Comparison of ENCODE assay signal across 8 cellular contexts in genomic region chr7:101251871-101252659, GRCh38. TPM values are rescaled to one million over a fixed set of nuclear protein-coding genes. Genes with fewer than 3 reads are reported as not detected.
DNase-seq lines count a peak whose midpoint lies in the region; ATAC-seq and TF ChIP-seq lines count a peak whose summit lies in the region.

No MANE protein-coding gene starts in this region.

- H3K9ac ChIP-seq in HUES48 (ENCODE audit: low read depth, low read length), result peak overlapping the region; percentile 62
- peak overlapping the region; percentile 89 for H3K9ac ChIP-seq in NT2/D1 (ENCODE audit: insufficient read length, low read depth)
- H3K9ac ChIP-seq in endocrine pancreas (ENCODE audit: control insufficient read depth, insufficient read depth, low read length), result peak overlapping the region; percentile 91
- H3K9ac ChIP-seq in mesenchymal stem cell (ENCODE audit: low read length), result peak overlapping the region; percentile 96

- H3K27me3 Mint-ChIP-seq in Calu3 (ENCODE audit: unreplicated experiment), result peaks cover 13% of the 10 kb centered on the region

- H3K4me2 ChIP-seq in mesenchymal stem cell (ENCODE audit: low read length, poor library complexity, severe bottlenecking), result peak overlapping the region; percentile 80

- no peak for TF ChIP-seq CTCF in Calu3 (IDR thresholded peaks at IDR 0.05; ENCODE audit: unreplicated experiment)

- H3K4me3 ChIP-seq in HUES48 (ENCODE audit: low read depth, low read length) (peak overlapping the region; percentile 99), NT2/D1 (ENCODE audit: insufficient read length, low read depth) (peak overlapping the region; percentile 94), endocrine pancreas (ENCODE audit: control insufficient read depth, insufficient read depth, low read length) (peak overlapping the region; percentile 48), mesenchymal stem cell (ENCODE audit: insufficient read depth in 1 of 2, low read depth in 1 of 2, low read length in 2 of 2) (peak overlapping the region; percentile 87 to 93)

- peak overlapping the region; percentile 96 for H4K8ac ChIP-seq in mesenchymal stem cell (ENCODE audit: low read length)

- no peak overlapping the region for H3K14ac ChIP-seq in mesenchymal stem cell (ENCODE audit: low read length in 2 of 2)

- ATAC-seq in GM21423 (IDR thresholded peaks at IDR 0.05; ENCODE audit: unreplicated experiment), result peak; percentile 99

- H3K36me3 ChIP-seq in HUES48 (ENCODE audit: control insufficient read depth, insufficient read depth, low read length) (0 out of 2 replicates have a peak, but pooled peaks cover 4% of the 10 kb centered on the region), NT2/D1 (ENCODE audit: insufficient read depth, insufficient read length, low read length) (peaks cover 21% of the 10 kb centered on the region), endocrine pancreas (ENCODE audit: control insufficient read depth, insufficient read depth, low read length) (no peaks in the 10 kb centered on the region), mesenchymal stem cell (ENCODE audit: control insufficient read depth in 1 of 2, insufficient read depth in 2 of 2, low read depth in 1 of 2, low read length in 2 of 2) (peaks cover 14 to 22% of the 10 kb centered on the region in 2 experiments)

- H2AK5ac ChIP-seq in mesenchymal stem cell (ENCODE audit: low read length, severe bottlenecking), result no peak overlapping the region

- H2BK5ac ChIP-seq in mesenchymal stem cell (ENCODE audit: low read depth, low read length, poor library complexity, severe bottlenecking), result no peak overlapping the region

- peak overlapping the region; percentile 75 for H4K91ac ChIP-seq in mesenchymal stem cell (ENCODE audit: low read length)

- H3K27ac ChIP-seq in HUES48 (ENCODE audit: low read depth, low read length) (peak overlapping the region; percentile 82), mesenchymal stem cell (ENCODE audit: low read length, poor library complexity, severe bottlenecking) (peak overlapping the region; percentile 77)

- H3K27me3 ChIP-seq in HUES48 (ENCODE audit: control insufficient read depth, insufficient read depth, low read length) (no peaks in the 10 kb centered on the region), NT2/D1 (ENCODE audit: insufficient read depth, insufficient read length) (no peaks in the 10 kb centered on the region), endocrine pancreas (ENCODE audit: control insufficient read depth, insufficient read depth, low read length) (no peaks in the 10 kb centered on the region), mesenchymal stem cell (ENCODE audit: control insufficient read depth in 1 of 2, insufficient read depth in 1 of 2, low read length in 2 of 2) (peaks cover 4 to 8% of the 10 kb centered on the region in 2 experiments)

- peaks cover 2% of the 10 kb centered on the region for H3K79me1 ChIP-seq in mesenchymal stem cell (replicated peaks; ENCODE audit: low read length, poor library complexity, severe bottlenecking)

- peak overlapping the region; percentile 77 to 91 for H3K4ac ChIP-seq in mesenchymal stem cell (ENCODE audit: low read depth in 1 of 2, low read length in 2 of 2)

- H3K18ac ChIP-seq in mesenchymal stem cell (ENCODE audit: low read depth in 1 of 2, low read length in 2 of 2), result peak overlapping the region in 1 of 2 experiments; percentile 83

- no peaks in the 10 kb centered on the region for H3K4me1 Mint-ChIP-seq in Calu3 (ENCODE audit: low read depth, unreplicated experiment)

- H3K36me3 Mint-ChIP-seq in Calu3 (ENCODE audit: insufficient read depth, unreplicated experiment), result peaks cover 23% of the 10 kb centered on the region

- WGBS in mesenchymal stem cell, result 2% methylated on average over 46 of the region's 55 CpGs

- H3K23ac ChIP-seq in mesenchymal stem cell (ENCODE audit: low read length in 2 of 2), result no peak overlapping the region

- peak; percentile 98 for DNase-seq in Calu3
- peak; percentile 99 for DNase-seq in NT2/D1 (ENCODE audit: low read depth, low spot score)
- peak; percentile 95 for DNase-seq in activated CD8-positive, alpha-beta memory T cell treated with anti-CD3 and anti-CD28 coated beads, Interleukin-2, amount 50 U/mL, for 24 hours (ENCODE audit: extremely low read depth)
- DNase-seq in mesenchymal stem cell, result peak; percentile 98
- DNase-seq in stimulated activated CD8-positive, alpha-beta memory T cell treated with anti-CD3 and anti-CD28 coated beads, Interleukin-12 subunit alpha, Interleukin-12 subunit beta, amount 100 ng/mL, for 24 hours (ENCODE audit: extremely low read depth), result peak; percentile 99

- peak overlapping the region; percentile 16 for H2AFZ ChIP-seq in mesenchymal stem cell (ENCODE audit: low read depth, low read length)

- intact Hi-C loops in Calu3 (cut with micrococcal nuclease; ENCODE audit: unreplicated experiment), result no loop called here

- CTCF ChIA-PET in Calu3 (lab: Charles Lee), result interaction anchor here (1.2 kb wide), 1 partner anchor 108 kb away, joined by 3 read pairs; no protein-coding TSS in a partner anchor

- H2BK120ac ChIP-seq in mesenchymal stem cell (ENCODE audit: low read depth, low read length), result no peak overlapping the region

- H3K9me3 Mint-ChIP-seq in Calu3 (ENCODE audit: low read depth, unreplicated experiment), result no peaks in the 10 kb centered on the region

- no peak overlapping the region for H2BK15ac ChIP-seq in mesenchymal stem cell (ENCODE audit: low read depth, poor library complexity, severe bottlenecking)

- H3K27ac Mint-ChIP-seq in Calu3 (ENCODE audit: unreplicated experiment), result peak overlapping the region; percentile 72

- BruUV-seq in Calu3 (replicated peaks; lab: Mats Ljungman, UMichigan), result no TSS peak

- H3K9me3 ChIP-seq in HUES48 (ENCODE audit: control insufficient read depth, insufficient read depth, low read length) (no peaks in the 10 kb centered on the region), NT2/D1 (ENCODE audit: insufficient read depth, low read length) (no peaks in the 10 kb centered on the region), endocrine pancreas (ENCODE audit: control insufficient read depth, low read length) (no peaks in the 10 kb centered on the region), mesenchymal stem cell (ENCODE audit: control insufficient read depth, low read length) (no peaks in the 10 kb centered on the region)

- H3K4me3 Mint-ChIP-seq in Calu3 (ENCODE audit: low read depth, unreplicated experiment), result peak overlapping the region; percentile 88

- H2BK12ac ChIP-seq in mesenchymal stem cell (ENCODE audit: low read length in 2 of 2), result no peak overlapping the region

- H3K4me1 ChIP-seq in HUES48 (ENCODE audit: control insufficient read depth, insufficient read depth, low read length) (no peaks in the 10 kb centered on the region), NT2/D1 (ENCODE audit: insufficient read depth, insufficient read length) (no peaks in the 10 kb centered on the region), endocrine pancreas (ENCODE audit: control insufficient read depth, insufficient read depth, low read length) (no peaks in the 10 kb centered on the region), mesenchymal stem cell (ENCODE audit: control insufficient read depth, insufficient read depth, low read depth, low read length) (peaks cover 8% of the 10 kb centered on the region)

RNA-seq across cellular contexts. Expression of gene FIS1, which starts 7.2 kb away (rescaled TPM):
- total RNA-seq in Calu3 (2022), result 83.8 and 90.0 TPM in 2 replicates
- 168 TPM for polyA plus RNA-seq in mesenchymal stem cell (2013, experiment 1 of 2)
- 172 TPM for polyA plus RNA-seq in mesenchymal stem cell (2013, experiment 2 of 2)

RNA-seq across cellular contexts. Expression of gene CLDN15, which starts 14.5 kb away (rescaled TPM):
- 6.4 and 8.5 TPM in 2 replicates for total RNA-seq in Calu3 (2022)
- 3.0 TPM for polyA plus RNA-seq in mesenchymal stem cell (2013, experiment 1 of 2)
- polyA plus RNA-seq in mesenchymal stem cell (2013, experiment 2 of 2), result 2.6 TPM

RNA-seq across cellular contexts. Expression of gene ZNHIT1, which starts 34.1 kb away (rescaled TPM):
- 57.2 and 57.5 TPM in 2 replicates for total RNA-seq in Calu3 (2022)
- 83.1 TPM for polyA plus RNA-seq in mesenchymal stem cell (2013, experiment 1 of 2)
- polyA plus RNA-seq in mesenchymal stem cell (2013, experiment 2 of 2), result 82.5 TPM

RNA-seq across cellular contexts. Expression of gene PLOD3, which starts 34.7 kb away (rescaled TPM):
- 103 and 108 TPM in 2 replicates for total RNA-seq in Calu3 (2022)
- 210 TPM for polyA plus RNA-seq in mesenchymal stem cell (2013, experiment 1 of 2)
- polyA plus RNA-seq in mesenchymal stem cell (2013, experiment 2 of 2), result 206 TPM

RNA-seq across cellular contexts. Expression of gene MOGAT3, which starts 51.2 kb away (rescaled TPM):
- total RNA-seq in Calu3 (2022), result not detected in 2 replicates
- polyA plus RNA-seq in mesenchymal stem cell (2013, experiment 1 of 2), result not detected
- polyA plus RNA-seq in mesenchymal stem cell (2013, experiment 2 of 2), result not detected

Comparison
In these comparisons a context has a peak if more than half of its experiments do, and no peak if none do; other contexts are left out.
1. Peak in every context shown above with its lines: DNase-seq, ATAC-seq, H3K4me3 ChIP-seq and H3K27ac ChIP-seq.
2. H3K4me3 ChIP-seq: peak in every context shown above with its lines; median percentile 99 in HUES48; 94 in NT2/D1; 90 in mesenchymal stem cell; 48 in endocrine pancreas.